In genomic region chr3:139634236-139634635, GRCh38 we compare ENCODE assay signal across 28 cellular contexts. TPM values are rescaled to one million over a fixed set of nuclear protein-coding genes. Genes with fewer than 3 reads are reported as not detected.
"Had no signal": no experiment of that assay in that cellular context is flagged by ENCODE, and none has a peak within 500 bp of the region (broad histone marks: within the 10 kb centered on the region; RNA-seq: fewer than 3 reads in every experiment).

No MANE protein-coding gene starts in this region.

- H3K27ac ChIP-seq: ascending aorta, brain microvascular endothelial cell, cardiac muscle cell, SK-N-MC, VCaP had no signal

- H3K27ac Mint-ChIP-seq: activated CD4-positive, alpha-beta memory T cell treated with anti-CD3 and anti-CD28 coated beads for 36 hours; activated CD4-positive, alpha-beta T cell treated with anti-CD3 and anti-CD28 coated beads, Interleukin-2, amount 10 ng/mL, durations not matched to agents 7 days and 5 days; activated T-helper 17 cell treated with anti-CD3 and anti-CD28 coated beads, Interleukin-2, amount 50 U/mL, for 72 hours; IgD-negative memory B cell; T-cell had no signal

- DNase-seq: activated CD4-positive, alpha-beta memory T cell treated with anti-CD3 and anti-CD28 coated beads for 36 hours; activated CD4-positive, alpha-beta T cell treated with anti-CD3 and anti-CD28 coated beads, Interleukin-2, amount 10 ng/mL, durations not matched to agents 7 days and 5 days; activated CD4-positive, CD25-positive, alpha-beta regulatory T cell; activated naive CD4-positive, alpha-beta T cell treated with anti-CD3 and anti-CD28 coated beads, Interleukin-2, amount 50 U/mL, for 16 hours; activated T-cell treated with anti-CD3 and anti-CD28 coated beads for 4 hours; activated T-cell treated with anti-CD3 and anti-CD28 coated beads, Interleukin-2, amount 50 U/mL, for 48 hours; amniotic stem cell; brain microvascular endothelial cell; KG1; NCI-H1092; NCI-H1417; NCI-H1930; NCI-H345; NCI-H510A; NCI-H526 treated with DMSO at 0.1 percent for 48 hours; NCI-H82; RPMI8226; T-cell; T-helper 2 cell; T1000 had no signal

- H3K36me3 ChIP-seq: ascending aorta, brain microvascular endothelial cell, cardiac muscle cell had no signal

- H3K27me3 ChIP-seq: ascending aorta, brain microvascular endothelial cell, cardiac muscle cell had no signal

- H3K4me3 Mint-ChIP-seq: activated CD4-positive, alpha-beta memory T cell treated with anti-CD3 and anti-CD28 coated beads for 36 hours; activated CD4-positive, alpha-beta T cell treated with anti-CD3 and anti-CD28 coated beads, Interleukin-2, amount 10 ng/mL, durations not matched to agents 7 days and 5 days; activated T-helper 17 cell treated with anti-CD3 and anti-CD28 coated beads, Interleukin-2, amount 50 U/mL, for 72 hours; IgD-negative memory B cell; T-cell had no signal

- H3K9me3 Mint-ChIP-seq: activated CD4-positive, alpha-beta memory T cell treated with anti-CD3 and anti-CD28 coated beads for 36 hours; activated CD4-positive, alpha-beta T cell treated with anti-CD3 and anti-CD28 coated beads, Interleukin-2, amount 10 ng/mL, durations not matched to agents 7 days and 5 days; activated T-helper 17 cell treated with anti-CD3 and anti-CD28 coated beads, Interleukin-2, amount 50 U/mL, for 72 hours; T-cell had no signal

- H3K4me3 ChIP-seq: ascending aorta, cardiac muscle cell, SK-N-MC had no signal

- H3K4me1 ChIP-seq: ascending aorta had no signal

- H3K36me3 Mint-ChIP-seq: activated CD4-positive, alpha-beta memory T cell treated with anti-CD3 and anti-CD28 coated beads for 36 hours had no signal

- ATAC-seq: activated T-helper 17 cell treated with anti-CD3 and anti-CD28 coated beads, Interleukin-2, amount 50 U/mL, for 72 hours; Right ventricle myocardium inferior; T-cell had no signal

- H3K27me3 Mint-ChIP-seq: activated CD4-positive, alpha-beta T cell treated with anti-CD3 and anti-CD28 coated beads, Interleukin-2, amount 10 ng/mL, durations not matched to agents 7 days and 5 days; activated T-helper 17 cell treated with anti-CD3 and anti-CD28 coated beads, Interleukin-2, amount 50 U/mL, for 72 hours; T-cell had no signal

- H3K9me3 ChIP-seq: ascending aorta had no signal

- H3K4me1 Mint-ChIP-seq: activated CD4-positive, alpha-beta T cell treated with anti-CD3 and anti-CD28 coated beads, Interleukin-2, amount 10 ng/mL, durations not matched to agents 7 days and 5 days; activated T-helper 17 cell treated with anti-CD3 and anti-CD28 coated beads, Interleukin-2, amount 50 U/mL, for 72 hours; IgD-negative memory B cell; T-cell had no signal

RNA-seq across cellular contexts. Expression of gene NMNAT3, which starts 43.5 kb away (rescaled TPM):
- total RNA-seq: LHCN-M2 had no signal
